Comparison of ENCODE assay signal across 11 cellular contexts in the genomic region with DNA sequence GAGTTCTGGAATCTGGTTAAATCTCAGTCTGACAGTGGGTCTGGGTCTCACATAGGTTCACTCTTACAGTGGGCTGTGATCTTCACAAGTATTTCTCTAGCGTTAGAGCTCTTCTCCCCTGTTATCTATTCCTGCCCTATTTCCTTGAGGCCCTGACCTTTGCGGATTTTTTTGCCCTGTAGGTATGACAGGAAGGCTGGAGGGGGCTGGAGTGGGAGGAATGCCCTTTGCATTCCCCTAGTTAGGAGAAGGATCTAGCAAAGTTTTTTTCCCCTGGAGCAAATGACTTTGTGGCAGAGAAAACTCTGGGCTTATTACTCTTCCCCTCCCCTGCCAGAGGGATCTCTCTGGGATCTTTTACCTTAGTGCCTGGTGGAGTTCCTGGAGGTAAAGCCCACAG.
"Had no signal": no experiment of that assay in that cellular context is flagged by ENCODE, and none has a peak within 500 bp of the region (broad histone marks: within the 10 kb centered on the region; RNA-seq: fewer than 3 reads in every experiment).

No MANE protein-coding gene starts in this region.

- H3K27me3 Mint-ChIP-seq: stimulated activated naive B cell treated with anti-CD40 and anti-IgM and Interleukin-4, amounts not matched to agents 10 μg/mL and 1 μg/mL and 100 μg/mL, for 72 hours had no signal

- H3K4me3 Mint-ChIP-seq: activated naive CD4-positive, alpha-beta T cell treated with anti-CD3 and anti-CD28 coated beads for 36 hours; stimulated activated naive B cell treated with anti-CD40 and anti-IgM and Interleukin-4, amounts not matched to agents 10 μg/mL and 1 μg/mL and 100 μg/mL, for 72 hours had no signal

- H3K36me3 ChIP-seq: pancreas, tibial artery had no signal

- H3K27ac ChIP-seq: dorsolateral prefrontal cortex, tibial artery had no signal

- H3K4me3 ChIP-seq: dorsolateral prefrontal cortex, pancreas, tibial artery had no signal

- DNase-seq: activated CD4-positive, alpha-beta T cell treated with anti-CD3 and anti-CD28 coated beads, Interleukin-2, amount 50 U/mL, for 48 hours; activated CD4-positive, CD25-positive, alpha-beta regulatory T cell treated with anti-CD3 and anti-CD28 coated beads, Interleukin-2, amount 50 U/mL, for 72 hours; activated naive CD4-positive, alpha-beta T cell treated with anti-CD3 and anti-CD28 coated beads for 36 hours; dorsolateral prefrontal cortex; kidney glomerular epithelial cell; left ventricle myocardium superior; pancreas; stimulated activated naive B cell treated with anti-CD40 and anti-IgM and Interleukin-4, amounts not matched to agents 10 μg/mL and 1 μg/mL and 100 μg/mL, for 72 hours; T-helper 9 cell; tibial artery had no signal

- H3K9me3 ChIP-seq: pancreas, tibial artery had no signal

- H3K27me3 ChIP-seq: dorsolateral prefrontal cortex, pancreas, tibial artery had no signal

- H3K27ac Mint-ChIP-seq: activated naive CD4-positive, alpha-beta T cell treated with anti-CD3 and anti-CD28 coated beads for 36 hours; activated T-helper 2 cell treated with anti-CD3 and anti-CD28 coated beads, Interferon-gamma antibody, Interleukin-2, Interleukin-4, amounts not matched to agents 10 μg/mL and 5 μg/mL and 100 μg/mL, durations not matched to agents 14 hours and 24 hours and 36 hours; stimulated activated naive B cell treated with anti-CD40 and anti-IgM and Interleukin-4, amounts not matched to agents 10 μg/mL and 1 μg/mL and 100 μg/mL, for 72 hours had no signal
